ENCODE assay signal across 12 cellular contexts in genomic region chr14:29465095-29465494, GRCh38.
"Had no signal": no experiment of that assay in that cellular context is flagged by ENCODE, and none has a peak within 500 bp of the region (broad histone marks: within the 10 kb centered on the region; RNA-seq: fewer than 3 reads in every experiment).

No MANE protein-coding gene starts in this region.

- H3K4me3 ChIP-seq: left ventricle myocardium inferior, thoracic aorta, upper lobe of left lung had no signal

- H3K27me3 ChIP-seq: upper lobe of left lung had no signal

- H3K9me3 ChIP-seq: left ventricle myocardium inferior, thoracic aorta, upper lobe of left lung had no signal

- H3K4me1 ChIP-seq: left ventricle myocardium inferior, upper lobe of left lung had no signal

- H3K27ac ChIP-seq: epithelial cell of prostate, left ventricle myocardium inferior, thoracic aorta, upper lobe of left lung had no signal

- H3K36me3 ChIP-seq: left ventricle myocardium inferior, thoracic aorta, upper lobe of left lung had no signal

- DNase-seq: activated CD4-positive, alpha-beta T cell treated with anti-CD3 and anti-CD28 coated beads for 36 hours; activated CD4-positive, alpha-beta T cell treated with anti-CD3 and anti-CD28 coated beads, Interleukin-2, amount 50 U/mL, for 48 hours; activated gamma-delta T cell; foreskin melanocyte; head of caudate nucleus; kidney; left ventricle myocardium inferior; occipital lobe; stimulated activated naive B cell treated with anti-CD40 and anti-IgM and Interleukin-4, amounts not matched to agents 10 μg/mL and 1 μg/mL and 100 μg/mL, for 72 hours; upper lobe of left lung had no signal
